21 cellular contexts compared by ENCODE assay signal in the genomic region with DNA sequence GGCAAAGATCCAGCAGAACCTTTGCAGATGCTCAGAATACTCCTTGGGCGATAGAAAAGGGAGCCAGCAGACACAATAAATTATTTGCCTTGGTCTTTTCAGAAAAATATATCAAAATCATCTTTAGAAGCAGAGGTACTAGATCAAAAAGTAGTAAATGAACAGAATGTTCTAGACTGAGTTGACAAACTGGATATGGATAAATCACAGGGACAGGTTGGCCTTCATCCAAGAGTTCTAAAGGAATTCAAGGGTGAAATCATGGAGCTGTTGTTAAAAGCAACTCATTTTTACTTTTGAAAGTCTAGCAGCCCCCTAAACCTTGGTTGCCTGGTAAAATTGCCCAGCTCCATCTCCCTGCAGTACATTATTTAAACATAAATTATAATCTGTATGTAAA.
DNase-seq lines count a peak whose midpoint lies in the region; ATAC-seq, FAIRE-seq and TF ChIP-seq lines count a peak whose summit lies in the region.
"Had no signal": no experiment of that assay in that cellular context is flagged by ENCODE, and none has a peak within 500 bp of the region (broad histone marks: within the 10 kb centered on the region; RNA-seq: fewer than 3 reads in every experiment).

No MANE protein-coding gene starts in this region.

- peak overlapping the region in 1 of 2 experiments; percentile 52; a peak in 2 of 6 replicates for H3K27ac ChIP-seq in A549
- no peak overlapping the region for H3K27ac ChIP-seq in RWPE1
- H3K27ac ChIP-seq in coronary artery: peak overlapping the region; percentile 46 to 77
- H3K27ac ChIP-seq in left lung: no peak overlapping the region
- no peak overlapping the region for H3K27ac ChIP-seq in OCI-LY7 (ENCODE audit: low read depth, low read length, poor library complexity, severe bottlenecking)
- H3K27ac ChIP-seq: parathyroid adenoma, PC-9, skin epidermis had no signal

- no peak overlapping the region for H3K4me3 ChIP-seq in A549
- H3K4me3 ChIP-seq in coronary artery: no peak overlapping the region
- no peak overlapping the region for H3K4me3 ChIP-seq in left lung
- no peak overlapping the region for H3K4me3 ChIP-seq in OCI-LY7 (ENCODE audit: low read depth, low read length, poor library complexity, severe bottlenecking)
- H3K4me3 ChIP-seq: adrenal gland, lung, PC-9, skin epidermis had no signal

- H3K9me3 ChIP-seq in A549 (no peaks in the 10 kb centered on the region), left lung (no peaks in the 10 kb centered on the region), OCI-LY7 (ENCODE audit: low read length) (no peaks in the 10 kb centered on the region)
- H3K9me3 ChIP-seq: adrenal gland had no signal

- H3K27me3 ChIP-seq in left lung: no peaks in the 10 kb centered on the region
- H3K27me3 ChIP-seq: adrenal gland had no signal

- DNase-seq in A549 (ENCODE audit: low read depth in 1 of 2, low spot score in 1 of 2) (no peak), RWPE1 (ENCODE audit: low spot score) (peak; percentile 25), coronary artery (ENCODE audit: low spot score) (no peak), lung microvascular endothelial cell (ENCODE audit: low read depth in 2 of 2) (peak; percentile 17 to 70), left lung (no peak), OCI-LY7 (ENCODE audit: low spot score) (no peak), left lobe of liver (ENCODE audit: low spot score) (no peak)
- DNase-seq: activated CD4-positive, alpha-beta T cell treated with anti-CD3 and anti-CD28 coated beads for 48 hours; activated CD8-positive, alpha-beta memory T cell treated with anti-CD3 and anti-CD28 coated beads, Interleukin-2, amount 50 U/mL, for 4 hours; activated effector memory CD4-positive, alpha-beta T cell treated with anti-CD3 and anti-CD28 coated beads, Interleukin-2, amount 50 U/mL, for 16 hours; naive thymus-derived CD4-positive, alpha-beta T cell; NCI-H1436 treated with DMSO at 0.1 percent for 48 hours; NCI-H2171; NCI-H774; PC-9 had no signal

- no peak for TF ChIP-seq POLR2A in A549 (IDR thresholded peaks at IDR 0.05; ENCODE audit: low read length)

- 95% methylated on average over 1 of the region's 1 CpG for WGBS in A549 (ENCODE audit: missing lambda C conversion rate)

- TF ChIP-seq EP300 in A549 (IDR thresholded peaks at IDR 0.05): no peak

- POLR2A ChIA-PET in A549 (lab: Yijun Ruan, JAX) (no interaction called here), RWPE1 (lab: Yijun Ruan, JAX; ENCODE audit: low non-redundant PET) (no interaction called here), OCI-LY7 (lab: Charles Lee) (no interaction called here)

- TF ChIP-seq RAD21 in A549 (conservative IDR thresholded peaks at IDR 0.05 in 1 of 2, IDR thresholded peaks at IDR 0.05 in 1 of 2): no peak

- no peak for FAIRE-seq in A549 (lab: Jason Lieb, UNC)
- FAIRE-seq: A204.1 had no signal

- H3K4me2 ChIP-seq in A549: peak overlapping the region; percentile 5; the same call in 1 of the 3 replicates
- H3K4me2 ChIP-seq in OCI-LY7 (ENCODE audit: low read length): no peak overlapping the region
- H3K4me2 ChIP-seq: PC-9 had no signal

- H3K9me2 ChIP-seq in OCI-LY7 (ENCODE audit: insufficient read depth, low read length): no peaks in the 10 kb centered on the region

- H3K79me2 ChIP-seq in OCI-LY7 (ENCODE audit: insufficient read depth, low read depth, low read length): no peaks in the 10 kb centered on the region
- H3K79me2 ChIP-seq: parathyroid adenoma had no signal

- H2AFZ ChIP-seq in OCI-LY7 (ENCODE audit: low read length): no peak overlapping the region
- H2AFZ ChIP-seq: parathyroid adenoma, PC-9 had no signal

- H3K4me1 ChIP-seq in A549 (peaks cover 34% of the 10 kb centered on the region), left lung (peaks cover 0 to 6% of the 10 kb centered on the region in 2 donors), OCI-LY7 (ENCODE audit: insufficient read depth, low read length, poor library complexity, severe bottlenecking) (no peaks in the 10 kb centered on the region)
- H3K4me1 ChIP-seq: parathyroid adenoma had no signal

- no TSS peak for BruUV-seq in OCI-LY7 (replicated peaks; lab: Mats Ljungman, UMichigan)

- no peaks in the 10 kb centered on the region for H4K20me1 ChIP-seq in OCI-LY7 (ENCODE audit: insufficient read depth, low read length)

- TF ChIP-seq CTCF in A549 (IDR thresholded peaks at IDR 0.05): no peak
- no peak for TF ChIP-seq CTCF in RWPE1 (conservative IDR thresholded peaks at IDR 0.05; ENCODE audit: low read depth)
- no peak for TF ChIP-seq CTCF in coronary artery (IDR thresholded peaks at IDR 0.05)
- TF ChIP-seq CTCF in left lung (IDR thresholded peaks at IDR 0.05): no peak
- no peak for TF ChIP-seq CTCF in OCI-LY7 (conservative IDR thresholded peaks at IDR 0.05; ENCODE audit: low read length)

- H3K36me3 ChIP-seq in left lung (no peaks in the 10 kb centered on the region), OCI-LY7 (ENCODE audit: insufficient read depth, low read length) (no peaks in the 10 kb centered on the region)
- H3K36me3 ChIP-seq: adrenal gland had no signal

- CTCF ChIA-PET in A549 (lab: Yijun Ruan, JAX): interaction anchor here (1.6 kb wide), 1 partner anchor 16 kb away, joined by 5 read pairs; no protein-coding TSS in a partner anchor
- CTCF ChIA-PET in RWPE1 (lab: Yijun Ruan, JAX): interaction anchor here (0.8 kb wide), 1 partner anchor 28 kb away, joined by 3 read pairs; no protein-coding TSS in a partner anchor
- CTCF ChIA-PET in OCI-LY7 (lab: Charles Lee; ENCODE audit: unreplicated experiment): no interaction called here

- no peak for ATAC-seq in A549
- no peak for ATAC-seq in left lung
- no peak for ATAC-seq in HG02973 (IDR thresholded peaks at IDR 0.05; ENCODE audit: unreplicated experiment)
- ATAC-seq in left lobe of liver: no peak
- ATAC-seq: naive thymus-derived CD4-positive, alpha-beta T cell had no signal

- intact Hi-C loops in left lung (cut with DNase I) (no loop called here), OCI-LY7 (cut with micrococcal nuclease; ENCODE audit: unreplicated experiment) (no loop called here)

TF ChIP-seq in A549, 52 proteins besides CTCF, POLR2A, EP300 and RAD21:
- TF ChIP-seq ZNF302 (CRISPR knock-in tag; IDR thresholded peaks at IDR 0.05): no peak
TF ChIP-seq in A549: peak in this region for 0.

Comparison
In these comparisons a context has a peak if more than half of its experiments do, and no peak if none do; other contexts are left out.
1. DNase-seq: peak in RWPE1 (single experiment) and lung microvascular endothelial cell (2 of 2); none in A549 (0 of 2), coronary artery (single experiment), left lung (0 of 2), OCI-LY7 (single experiment) and left lobe of liver (single experiment).
2. H3K27ac ChIP-seq: peak in coronary artery (2 of 2); none in RWPE1 (single experiment), left lung (0 of 2) and OCI-LY7 (single experiment).